35 cellular contexts compared by ENCODE assay signal in genomic region chr9:83111169-83111568, GRCh38. TPM values are rescaled to one million over a fixed set of nuclear protein-coding genes. Genes with fewer than 3 reads are reported as not detected.
"Had no signal": no experiment of that assay in that cellular context is flagged by ENCODE, and none has a peak within 500 bp of the region (broad histone marks: within the 10 kb centered on the region; RNA-seq: fewer than 3 reads in every experiment).

No MANE protein-coding gene starts in this region.

- H3K4me2 ChIP-seq: KMS-11 had no signal

- H3K27ac ChIP-seq: KMS-11 had no signal

- H3K9me3 ChIP-seq: MG63 had no signal

- H3K36me3 ChIP-seq: MG63 had no signal

- H3K4me3 ChIP-seq: MG63 had no signal

- H3K27me3 ChIP-seq: MG63 had no signal

- DNase-seq: Karpas-422, Kasumi-1, MG63, MV-4-11, NCI-H1048, NCI-H1092, NCI-H1092 treated with DMSO at 0.1 percent for 48 hours, NCI-H1105, NCI-H1105 treated with DMSO at 0.1 percent for 48 hours, NCI-H1417, NCI-H1417 treated with DMSO at 0.1 percent for 48 hours, NCI-H1436, NCI-H1436 treated with DMSO at 0.1 percent for 48 hours, NCI-H146, NCI-H1694, NCI-H1694 treated with DMSO at 0.1 percent for 48 hours, NCI-H187, NCI-H187 treated with DMSO at 0.1 percent for 48 hours, NCI-H1930, NCI-H2029, NCI-H2029 treated with DMSO at 0.1 percent for 48 hours, NCI-H2081, NCI-H2081 treated with DMSO at 0.1 percent for 48 hours, NCI-H2107, NCI-H2171, NCI-H2171 treated with DMSO at 0.1 percent for 48 hours, NCI-H2227 treated with DMSO at 0.1 percent for 48 hours, NCI-H226, NCI-H345, NCI-H446, NCI-H446 treated with DMSO at 0.1 percent for 48 hours, NCI-H510A, NCI-H510A treated with DMSO at 0.1 percent for 48 hours had no signal

- H3K9ac ChIP-seq: KMS-11 had no signal

RNA-seq across cellular contexts. Expression of gene RASEF, which starts 48.2 kb away (rescaled TPM):
- total RNA-seq: LHCN-M2 had no signal
